In genomic region chr7:30789334-30789711, GRCh38 we compare ENCODE assay signal across 14 cellular contexts. TPM values are rescaled to one million over a fixed set of nuclear protein-coding genes. Genes with fewer than 3 reads are reported as not detected.
DNase-seq lines count a peak whose midpoint lies in the region; ATAC-seq and TF ChIP-seq lines count a peak whose summit lies in the region.
"Had no signal": no experiment of that assay in that cellular context is flagged by ENCODE, and none has a peak within 500 bp of the region (broad histone marks: within the 10 kb centered on the region; RNA-seq: fewer than 3 reads in every experiment).

No MANE protein-coding gene starts in this region.

- H3K36me3 ChIP-seq in BJ (ENCODE audit: control insufficient read depth, insufficient read depth, low read length) (peaks cover 7% of the 10 kb centered on the region), PC-3 (ENCODE audit: low read depth, low read length) (no peaks in the 10 kb centered on the region), muscle layer of duodenum (ENCODE audit: control insufficient read depth in 1 of 2, insufficient read depth in 2 of 2, low read length in 2 of 2) (peaks cover 4 to 23% of the 10 kb centered on the region in 2 donors)

- H3K4me3 Mint-ChIP-seq in osteocyte (ENCODE audit: unreplicated experiment), result no peak overlapping the region
- H3K4me3 Mint-ChIP-seq in T-cell, result no peak overlapping the region
- H3K4me3 Mint-ChIP-seq: activated naive CD4-positive, alpha-beta T cell treated with anti-CD3 and anti-CD28 coated beads for 36 hours; mesothelial cell of epicardium had no signal

- H3K9ac ChIP-seq in PC-3 (ENCODE audit: low read length), result no peak overlapping the region

- no peak overlapping the region for H3K4me2 ChIP-seq in PC-3 (ENCODE audit: low read length)
- H3K4me2 ChIP-seq: PC-9 had no signal

- H3K4me3 ChIP-seq in BJ (ENCODE audit: low read depth, low read length), result no peak overlapping the region
- no peak overlapping the region for H3K4me3 ChIP-seq in PC-3 (ENCODE audit: low read length)
- no peak overlapping the region for H3K4me3 ChIP-seq in muscle layer of duodenum (ENCODE audit: low read depth in 1 of 2, low read length in 2 of 2)
- H3K4me3 ChIP-seq: PC-9 had no signal

- no peak overlapping the region for H3K27ac ChIP-seq in PC-3 (ENCODE audit: low read length)
- peak overlapping the region; percentile 50 for H3K27ac ChIP-seq in muscle layer of duodenum (ENCODE audit: low read length)
- H3K27ac ChIP-seq: PC-9 had no signal

- H3K27ac Mint-ChIP-seq in osteocyte (ENCODE audit: unreplicated experiment) (no peak overlapping the region), T-cell (no peak overlapping the region)
- H3K27ac Mint-ChIP-seq: activated naive CD4-positive, alpha-beta T cell treated with anti-CD3 and anti-CD28 coated beads for 36 hours; mesothelial cell of epicardium had no signal

- POLR2A ChIA-PET in BJ (lab: Charles Lee), result interaction anchor here (0.6 kb wide), 1 partner anchor 22 kb away, joined by 7 read pairs; no protein-coding TSS in a partner anchor
- POLR2A ChIA-PET in PC-3 (lab: Charles Lee; ENCODE audit: unreplicated experiment), result no interaction called here
- POLR2A ChIA-PET in T-cell (lab: Charles Lee), result no interaction called here

- H3K4me1 Mint-ChIP-seq in osteocyte (ENCODE audit: unreplicated experiment), result no peaks in the 10 kb centered on the region
- no peaks in the 10 kb centered on the region for H3K4me1 Mint-ChIP-seq in T-cell
- H3K4me1 Mint-ChIP-seq: mesothelial cell of epicardium had no signal

- no peaks in the 10 kb centered on the region for H3K9me2 ChIP-seq in PC-3 (replicated peaks; ENCODE audit: low read length)

- ATAC-seq in PC-3 (peak; percentile 100), esophagus mucosa (peak; percentile 51), HG03354 (IDR thresholded peaks at IDR 0.05; ENCODE audit: poor library complexity, severe bottlenecking, unreplicated experiment) (no peak), T-cell (replicated peaks in 1 of 4) (no peak)
- ATAC-seq: activated CD4-positive, CD25-positive, alpha-beta regulatory T cell treated with anti-CD3 and anti-CD28 coated beads, Interleukin-2, amount 50 U/mL, for 24 hours; stimulated activated naive CD8-positive, alpha-beta T cell treated with anti-CD3 and anti-CD28 coated beads, Interleukin-15, Interleukin-2, amounts not matched to agents 100 U/mL and 50 U/mL, for 24 hours had no signal

- H3K9me3 ChIP-seq in PC-3 (ENCODE audit: low read length) (no peaks in the 10 kb centered on the region), muscle layer of duodenum (ENCODE audit: control insufficient read depth in 1 of 2, low read length in 2 of 2) (no peaks in the 10 kb centered on the region)

- no peak overlapping the region for H2AFZ ChIP-seq in PC-3 (ENCODE audit: low read length)
- H2AFZ ChIP-seq: PC-9 had no signal

- H3K9me3 Mint-ChIP-seq in osteocyte (ENCODE audit: unreplicated experiment) (no peaks in the 10 kb centered on the region), T-cell (no peaks in the 10 kb centered on the region)
- H3K9me3 Mint-ChIP-seq: activated naive CD4-positive, alpha-beta T cell treated with anti-CD3 and anti-CD28 coated beads for 36 hours; mesothelial cell of epicardium had no signal

- H3K79me2 ChIP-seq in PC-3 (ENCODE audit: low read length), result no peaks in the 10 kb centered on the region

- intact Hi-C loops in PC-3 (cut with micrococcal nuclease), result no loop called here

- H3K4me1 ChIP-seq in PC-3 (ENCODE audit: insufficient read depth, low read length) (peaks cover 13% of the 10 kb centered on the region; the same call in 1 of the 2 replicates), muscle layer of duodenum (ENCODE audit: control insufficient read depth in 1 of 2, insufficient read depth in 2 of 2, low read length in 2 of 2) (no peaks in the 10 kb centered on the region)

- CTCF ChIA-PET in BJ (lab: Yijun Ruan, JAX), result no interaction called here
- CTCF ChIA-PET in PC-3 (lab: Charles Lee), result no interaction called here
- CTCF ChIA-PET in T-cell (lab: Charles Lee), result interaction anchor here in 1 of 2 donors (0.6 kb wide), 1 partner anchor 736 kb away, joined by 3 read pairs; no protein-coding TSS in a partner anchor

- H3K36me3 Mint-ChIP-seq in osteocyte (ENCODE audit: unreplicated experiment) (peaks cover 21% of the 10 kb centered on the region), T-cell (peaks cover 8% of the 10 kb centered on the region)

- TF ChIP-seq CTCF in BJ (IDR thresholded peaks at IDR 0.05; ENCODE audit: insufficient read depth, low read depth, low read length) (no peak), PC-3 (conservative IDR thresholded peaks at IDR 0.05; ENCODE audit: low read depth, low read length) (no peak), osteocyte (IDR thresholded peaks at IDR 0.05) (no peak)

- H3F3A ChIP-seq in PC-3 (ENCODE audit: low read length, unreplicated experiment), result no peaks in the 10 kb centered on the region

- no TSS peak for BruUV-seq in PC-3 (replicated peaks; lab: Mats Ljungman, UMichigan)

- H3K27me3 ChIP-seq in BJ (ENCODE audit: control insufficient read depth, insufficient read depth, low read length), result no peaks in the 10 kb centered on the region
- no peaks in the 10 kb centered on the region for H3K27me3 ChIP-seq in PC-3 (ENCODE audit: low read length)
- no peaks in the 10 kb centered on the region for H3K27me3 ChIP-seq in muscle layer of duodenum (ENCODE audit: low read depth, low read length)

- peak; percentile 67 for DNase-seq in BJ (ENCODE audit: low read depth)
- peak; percentile 68 for DNase-seq in PC-3
- no peak for DNase-seq in NCI-H2081 (lab: John Stamatoyannopoulos, UW)
- no peak for DNase-seq in osteocyte (ENCODE audit: extremely low spot score, unreplicated experiment)
- no peak for DNase-seq in T-cell
- DNase-seq: activated naive CD4-positive, alpha-beta T cell treated with anti-CD3 and anti-CD28 coated beads for 36 hours; NCI-H1436 treated with DMSO at 0.1 percent for 48 hours; PC-9; stimulated activated naive CD8-positive, alpha-beta T cell treated with anti-CD3 and anti-CD28 coated beads, Interleukin-15, Interleukin-2, amounts not matched to agents 100 U/mL and 50 U/mL, for 24 hours had no signal

- H3K27me3 Mint-ChIP-seq in osteocyte (ENCODE audit: unreplicated experiment), result no peaks in the 10 kb centered on the region
- H3K27me3 Mint-ChIP-seq in T-cell, result no peaks in the 10 kb centered on the region

- H4K20me1 ChIP-seq in PC-3 (ENCODE audit: low read length), result no peaks in the 10 kb centered on the region

RNA-seq across cellular contexts. Expression of gene MINDY4, which starts 18.1 kb away (rescaled TPM):
- polyA plus RNA-seq in BJ (2011; rRNA removed), result 1.9 and 2.3 TPM in 2 replicates
- 3.6 TPM in 2 replicates for polyA minus RNA-seq in BJ (2011; rRNA and poly(A)+ RNA removed)
- total RNA-seq in PC-3 (2014; rRNA removed) (3.0 TPM in 2 replicates), esophagus mucosa (2.4 TPM), osteocyte (4.4 and 5.3 TPM in 2 replicates), T-cell (1 to 10 TPM in 4 of 5 donors, under 1 TPM in 1; 0.60 to 1.7 (median 1.2) TPM)

RNA-seq across cellular contexts. Expression of gene INMT, which starts 37.4 kb away (rescaled TPM):
- 1.3 TPM in 2 replicates for polyA plus RNA-seq in BJ (2011; rRNA removed)
- 2.7 and 3.6 TPM in 2 replicates for polyA minus RNA-seq in BJ (2011; rRNA and poly(A)+ RNA removed)
- total RNA-seq in PC-3 (2014; rRNA removed), result not detected in 2 replicates
- total RNA-seq in esophagus mucosa, result 1.5 TPM
- 1.5 and 2.0 TPM in 2 replicates for total RNA-seq in osteocyte
- total RNA-seq in T-cell, result 1 to 10 TPM in 1 of 5 donors, under 1 TPM in 4; 0.14 to 1.7 (median 0.75) TPM
- total RNA-seq: PC-9 had no signal

Comparison
In these comparisons a context has a peak if more than half of its experiments do, and no peak if none do; other contexts are left out.
1. DNase-seq: peak in BJ (single experiment) and PC-3 (single experiment); none in NCI-H2081 (0 of 2), osteocyte (single experiment) and T-cell (0 of 34).
2. ATAC-seq: peak in PC-3 (single experiment) and esophagus mucosa (single experiment); none in HG03354 (single experiment) and T-cell (0 of 4).